In the genomic region with DNA sequence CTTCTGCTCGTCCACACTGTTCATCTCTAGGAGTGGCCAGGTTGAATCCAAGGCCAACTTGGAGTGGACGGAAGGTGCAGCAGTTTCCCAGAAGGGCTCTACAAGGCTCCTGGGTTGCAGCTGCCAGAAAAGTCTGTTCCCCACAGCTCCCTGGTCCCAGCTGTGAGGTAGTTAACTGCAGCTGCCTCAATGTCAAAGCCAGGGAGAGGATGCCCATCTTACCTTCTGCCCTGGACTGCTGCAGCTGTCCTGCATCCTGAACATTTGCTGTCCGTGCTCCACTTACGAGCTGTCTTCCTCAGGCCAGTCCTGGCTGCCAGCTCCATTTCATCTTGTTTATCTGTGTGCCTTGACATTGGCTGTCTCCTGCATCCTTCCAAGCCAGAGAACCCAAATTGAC, we compare ENCODE assay signal across 18 cellular contexts.
"Had no signal": no experiment of that assay in that cellular context is flagged by ENCODE, and none has a peak within 500 bp of the region (broad histone marks: within the 10 kb centered on the region; RNA-seq: fewer than 3 reads in every experiment).

No MANE protein-coding gene starts in this region.

- H3K27ac Mint-ChIP-seq: activated naive CD8-positive, alpha-beta T cell treated with anti-CD3 and anti-CD28 coated beads, Interleukin-2, amount 10 ng/mL, durations not matched to agents 7 days and 5 days; activated T-helper 2 cell treated with anti-CD3 and anti-CD28 coated beads, Interferon-gamma antibody, Interleukin-2, Interleukin-4, amounts not matched to agents 10 μg/mL and 5 μg/mL and 100 μg/mL, durations not matched to agents 14 hours and 24 hours and 36 hours; type B pancreatic cell had no signal

- H3K4me3 Mint-ChIP-seq: activated naive CD8-positive, alpha-beta T cell treated with anti-CD3 and anti-CD28 coated beads, Interleukin-2, amount 10 ng/mL, durations not matched to agents 7 days and 5 days; brain; natural killer cell treated with Interleukin-12 subunit alpha and Interleukin-12 subunit beta and Interleukin-15 and Interleukin-18, amount 100 ng/mL, for 72 hours; type B pancreatic cell had no signal

- H3K36me3 Mint-ChIP-seq: brain; natural killer cell treated with Interleukin-12 subunit alpha and Interleukin-12 subunit beta and Interleukin-15 and Interleukin-18, amount 100 ng/mL, for 72 hours; type B pancreatic cell had no signal

- H3K36me3 ChIP-seq: colonic mucosa, gastrocnemius medialis, stomach had no signal

- H3K9me3 Mint-ChIP-seq: activated naive CD8-positive, alpha-beta T cell treated with anti-CD3 and anti-CD28 coated beads, Interleukin-2, amount 10 ng/mL, durations not matched to agents 7 days and 5 days; activated T-helper 2 cell treated with anti-CD3 and anti-CD28 coated beads, Interferon-gamma antibody, Interleukin-2, Interleukin-4, amounts not matched to agents 10 μg/mL and 5 μg/mL and 100 μg/mL, durations not matched to agents 14 hours and 24 hours and 36 hours; brain; natural killer cell treated with Interleukin-12 subunit alpha and Interleukin-12 subunit beta and Interleukin-15 and Interleukin-18, amount 100 ng/mL, for 72 hours; type B pancreatic cell had no signal

- H3K27me3 Mint-ChIP-seq: activated naive CD8-positive, alpha-beta T cell treated with anti-CD3 and anti-CD28 coated beads, Interleukin-2, amount 10 ng/mL, durations not matched to agents 7 days and 5 days; brain; natural killer cell treated with Interleukin-12 subunit alpha and Interleukin-12 subunit beta and Interleukin-15 and Interleukin-18, amount 100 ng/mL, for 72 hours; type B pancreatic cell had no signal

- H3K4me1 ChIP-seq: colonic mucosa, gastrocnemius medialis had no signal

- H3K9me3 ChIP-seq: colonic mucosa, gastrocnemius medialis, stomach had no signal

- H3K27me3 ChIP-seq: colonic mucosa, gastrocnemius medialis, stomach had no signal

- DNase-seq: activated CD4-positive, CD25-positive, alpha-beta regulatory T cell treated with anti-CD3 and anti-CD28 coated beads, Interleukin-2, amount 50 U/mL, for 72 hours; activated naive CD4-positive, alpha-beta T cell treated with Interleukin-2 at 50 U/mL for 16 hours; activated naive CD8-positive, alpha-beta T cell treated with anti-CD3 and anti-CD28 coated beads, Interleukin-2, amount 10 ng/mL, durations not matched to agents 7 days and 5 days; amygdala; colonic mucosa; gastrocnemius medialis; head of caudate nucleus; retina; stimulated activated CD4-positive, alpha-beta T cell treated with anti-CD3 and anti-CD28 coated beads, Interleukin-15, amount 100 ng/mL, for 24 hours; stimulated activated CD4-positive, alpha-beta T cell treated with anti-CD3 and anti-CD28 coated beads, Interleukin-2, amount 100 ng/mL, for 48 hours; stomach had no signal

- FAIRE-seq: keratinocyte had no signal

- H3K4me3 ChIP-seq: colonic mucosa, gastrocnemius medialis, lung, skin epidermis, stomach had no signal

- H3K27ac ChIP-seq: colonic mucosa, gastrocnemius medialis, stomach had no signal
